8 cellular contexts compared by ENCODE assay signal in genomic region chr14:68790656-68791077, GRCh38.
DNase-seq lines count a peak whose midpoint lies in the region; ATAC-seq lines count a peak whose summit lies in the region.

No MANE protein-coding gene starts in this region.

- peak overlapping the region; percentile 95 for H3K27ac ChIP-seq in ACC112 (ENCODE audit: low read depth, low read length)

- H3K4me1 Mint-ChIP-seq in activated naive CD4-positive, alpha-beta T cell treated with anti-CD3 and anti-CD28 coated beads, Interleukin-2, amount 10 ng/mL, durations not matched to agents 7 days and 5 days = peaks cover 51% of the 10 kb centered on the region

- H3K36me3 Mint-ChIP-seq in activated naive CD4-positive, alpha-beta T cell treated with anti-CD3 and anti-CD28 coated beads, Interleukin-2, amount 10 ng/mL, durations not matched to agents 7 days and 5 days = peaks cover 68% of the 10 kb centered on the region

- peak overlapping the region; percentile 96 for H3K4me3 ChIP-seq in ACC112 (ENCODE audit: low read depth, low read length)
- H3K4me3 ChIP-seq in NT2/D1 (ENCODE audit: insufficient read length, low read depth) = peak overlapping the region; percentile 95
- H3K4me3 ChIP-seq in iPS-11a (ENCODE audit: low read depth, low read length) = peak overlapping the region; percentile 98

- H3K4me1 ChIP-seq in ACC112 (ENCODE audit: control insufficient read depth, insufficient read depth, low read length, unreplicated experiment) = peaks cover 25% of the 10 kb centered on the region
- H3K4me1 ChIP-seq in NT2/D1 (ENCODE audit: insufficient read depth, insufficient read length) = peaks cover 3% of the 10 kb centered on the region

- H3K9me3 ChIP-seq in NT2/D1 (ENCODE audit: insufficient read depth, low read length) = no peaks in the 10 kb centered on the region

- CTCF ChIA-PET in activated naive CD4-positive, alpha-beta T cell treated with anti-CD3 and anti-CD28 coated beads, Interleukin-2, amount 10 ng/mL, durations not matched to agents 7 days and 5 days (lab: Charles Lee) = interaction anchor here (1.1 to 5.7 kb wide), 12 partner anchors 8 to 857 kb away, joined by 3 to 105 read pairs (median 8); no protein-coding TSS in a partner anchor

- DNase-seq in NT2/D1 (ENCODE audit: low read depth, low spot score) = no peak
- peak; percentile 66 for DNase-seq in activated naive CD4-positive, alpha-beta T cell treated with anti-CD3 and anti-CD28 coated beads, Interleukin-2, amount 10 ng/mL, durations not matched to agents 7 days and 5 days
- peak; percentile 85 for DNase-seq in stimulated activated CD4-positive, alpha-beta T cell treated with anti-CD3 and anti-CD28 coated beads, Interleukin-15, amount 100 ng/mL, for 24 hours
- DNase-seq in epidermal melanocyte (ENCODE audit: insufficient read length, low spot score) = no peak
- DNase-seq in DMS153 (lab: John Stamatoyannopoulos, UW) = no peak

- H3K9ac ChIP-seq in NT2/D1 (ENCODE audit: insufficient read length, low read depth) = peak overlapping the region; percentile 94

- no peaks in the 10 kb centered on the region for H3K9me3 Mint-ChIP-seq in activated naive CD4-positive, alpha-beta T cell treated with anti-CD3 and anti-CD28 coated beads, Interleukin-2, amount 10 ng/mL, durations not matched to agents 7 days and 5 days

- H3K79me2 ChIP-seq in ACC112 (ENCODE audit: control insufficient read depth, insufficient read depth, low read length, unreplicated experiment) = peaks cover 63% of the 10 kb centered on the region

- H3K27ac Mint-ChIP-seq in activated naive CD4-positive, alpha-beta T cell treated with anti-CD3 and anti-CD28 coated beads, Interleukin-2, amount 10 ng/mL, durations not matched to agents 7 days and 5 days = peak overlapping the region; percentile 100

- H2AFZ ChIP-seq in ACC112 (ENCODE audit: low read length, unreplicated experiment) = no peak overlapping the region

- peaks cover 8% of the 10 kb centered on the region for H3K27me3 Mint-ChIP-seq in activated naive CD4-positive, alpha-beta T cell treated with anti-CD3 and anti-CD28 coated beads, Interleukin-2, amount 10 ng/mL, durations not matched to agents 7 days and 5 days

- H3K27me3 ChIP-seq in ACC112 (ENCODE audit: insufficient read depth, low read length) (no peaks in the 10 kb centered on the region), NT2/D1 (ENCODE audit: insufficient read depth, insufficient read length) (no peaks in the 10 kb centered on the region)

- H3K4me3 Mint-ChIP-seq in activated naive CD4-positive, alpha-beta T cell treated with anti-CD3 and anti-CD28 coated beads, Interleukin-2, amount 10 ng/mL, durations not matched to agents 7 days and 5 days = peak overlapping the region; percentile 95

- H3K36me3 ChIP-seq in ACC112 (ENCODE audit: insufficient read depth, low read length) (peaks cover 46% of the 10 kb centered on the region), NT2/D1 (ENCODE audit: insufficient read depth, insufficient read length, low read length) (peaks cover 48% of the 10 kb centered on the region)

- no peak for ATAC-seq in GM21381 (IDR thresholded peaks at IDR 0.05; ENCODE audit: unreplicated experiment)

Comparison
In these comparisons a context has a peak if more than half of its experiments do, and no peak if none do; other contexts are left out.
1. DNase-seq: peak in activated naive CD4-positive, alpha-beta T cell treated with anti-CD3 and anti-CD28 coated beads, Interleukin-2, amount 10 ng/mL, durations not matched to agents 7 days and 5 days (single experiment) and stimulated activated CD4-positive, alpha-beta T cell treated with anti-CD3 and anti-CD28 coated beads, Interleukin-15, amount 100 ng/mL, for 24 hours (single experiment); none in NT2/D1 (single experiment), epidermal melanocyte (single experiment) and DMS153 (single experiment).
2. Peak in every context shown above with its lines, with median percentiles within 50 percentile points of each other: H3K4me3 ChIP-seq.